1 cellular context compared by ENCODE assay signal in genomic region chr6:84052204-84052882, GRCh38.
A peak's percentile ranks its signal among the peaks of the same experiment; 100 is the strongest.
TF ChIP-seq lines count a peak whose summit lies in the region.

No MANE protein-coding gene starts in this region.

TF ChIP-seq in H1, 55 proteins besides CTCF, POLR2A, EP300 and RAD21 (continued from another document):
- TF ChIP-seq, protein P1, sequence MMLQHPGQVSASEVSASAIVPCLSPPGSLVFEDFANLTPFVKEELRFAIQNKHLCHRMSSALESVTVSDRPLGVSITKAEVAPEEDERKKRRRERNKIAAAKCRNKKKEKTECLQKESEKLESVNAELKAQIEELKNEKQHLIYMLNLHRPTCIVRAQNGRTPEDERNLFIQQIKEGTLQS (IDR thresholded peaks at IDR 0.05; ENCODE audit: insufficient read depth, low read depth, low read length), result no peak
- TF ChIP-seq SIRT6 (IDR thresholded peaks at IDR 0.05; ENCODE audit: low read length) (no peak), MAFK (IDR thresholded peaks at IDR 0.05; ENCODE audit: low read depth, low read length) (no peak), YY1 (IDR thresholded peaks at IDR 0.05; ENCODE audit: low read depth, low read length) (0 out of 2 replicates have a peak, but pooled peaks have one; percentile 21), SIX5 (IDR thresholded peaks at IDR 0.05; ENCODE audit: low read depth, low read length) (peak; percentile 51)
